ENCODE assay signal across 1 cellular context in the genomic region with DNA sequence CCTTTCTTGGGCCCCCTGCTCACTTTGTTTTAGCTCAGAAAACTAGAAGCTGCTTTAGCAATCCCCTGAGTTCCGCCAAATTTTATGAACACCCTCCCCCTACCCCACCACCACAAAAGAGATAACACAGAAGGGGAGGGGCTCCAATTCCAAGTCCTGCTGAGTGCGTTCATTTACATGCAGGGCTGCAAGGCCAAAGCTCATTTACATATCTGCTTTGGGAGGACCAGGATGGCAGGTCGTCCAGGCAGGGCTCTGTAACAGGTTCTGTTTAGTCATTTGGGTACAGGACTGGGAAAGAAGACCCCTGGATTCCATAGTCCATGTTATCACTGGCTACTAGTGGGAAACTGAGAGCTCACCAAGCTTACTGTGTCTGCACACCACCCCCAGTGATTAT.
TF ChIP-seq lines count a peak whose summit lies in the region.

No MANE protein-coding gene starts in this region.

TF ChIP-seq in GM23338, 12 proteins besides CTCF, POLR2A, EP300 and RAD21 (continued from another document):
- TF ChIP-seq, protein P1, sequence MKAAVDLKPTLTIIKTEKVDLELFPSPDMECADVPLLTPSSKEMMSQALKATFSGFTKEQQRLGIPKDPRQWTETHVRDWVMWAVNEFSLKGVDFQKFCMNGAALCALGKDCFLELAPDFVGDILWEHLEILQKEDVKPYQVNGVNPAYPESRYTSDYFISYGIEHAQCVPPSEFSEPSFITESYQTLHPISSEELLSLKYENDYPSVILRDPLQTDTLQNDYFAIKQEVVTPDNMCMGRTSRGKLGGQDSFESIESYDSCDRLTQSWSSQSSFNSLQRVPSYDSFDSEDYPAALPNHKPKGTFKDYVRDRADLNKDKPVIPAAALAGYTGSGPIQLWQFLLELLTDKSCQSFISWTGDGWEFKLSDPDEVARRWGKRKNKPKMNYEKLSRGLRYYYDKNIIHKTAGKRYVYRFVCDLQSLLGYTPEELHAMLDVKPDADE (IDR thresholded peaks at IDR 0.05) = no peak
- TF ChIP-seq CREB1 (CRISPR knock-in tag; IDR thresholded peaks at IDR 0.05; ENCODE audit: low read depth) (no peak), NANOG (IDR thresholded peaks at IDR 0.05; ENCODE audit: borderline replicate concordance) (no peak), EZH2phosphoT487 (IDR thresholded peaks at IDR 0.05; ENCODE audit: unreplicated experiment) (no peak), STAT1 (IDR thresholded peaks at IDR 0.05; ENCODE audit: unreplicated experiment) (no peak), ZNF114 (CRISPR knock-in tag; IDR thresholded peaks at IDR 0.05) (no peak), EZH2 (IDR thresholded peaks at IDR 0.05; ENCODE audit: low read depth, unreplicated experiment) (no peak), JUNB (IDR thresholded peaks at IDR 0.05; ENCODE audit: unreplicated experiment) (no peak)
- TF ChIP-seq, protein P2, sequence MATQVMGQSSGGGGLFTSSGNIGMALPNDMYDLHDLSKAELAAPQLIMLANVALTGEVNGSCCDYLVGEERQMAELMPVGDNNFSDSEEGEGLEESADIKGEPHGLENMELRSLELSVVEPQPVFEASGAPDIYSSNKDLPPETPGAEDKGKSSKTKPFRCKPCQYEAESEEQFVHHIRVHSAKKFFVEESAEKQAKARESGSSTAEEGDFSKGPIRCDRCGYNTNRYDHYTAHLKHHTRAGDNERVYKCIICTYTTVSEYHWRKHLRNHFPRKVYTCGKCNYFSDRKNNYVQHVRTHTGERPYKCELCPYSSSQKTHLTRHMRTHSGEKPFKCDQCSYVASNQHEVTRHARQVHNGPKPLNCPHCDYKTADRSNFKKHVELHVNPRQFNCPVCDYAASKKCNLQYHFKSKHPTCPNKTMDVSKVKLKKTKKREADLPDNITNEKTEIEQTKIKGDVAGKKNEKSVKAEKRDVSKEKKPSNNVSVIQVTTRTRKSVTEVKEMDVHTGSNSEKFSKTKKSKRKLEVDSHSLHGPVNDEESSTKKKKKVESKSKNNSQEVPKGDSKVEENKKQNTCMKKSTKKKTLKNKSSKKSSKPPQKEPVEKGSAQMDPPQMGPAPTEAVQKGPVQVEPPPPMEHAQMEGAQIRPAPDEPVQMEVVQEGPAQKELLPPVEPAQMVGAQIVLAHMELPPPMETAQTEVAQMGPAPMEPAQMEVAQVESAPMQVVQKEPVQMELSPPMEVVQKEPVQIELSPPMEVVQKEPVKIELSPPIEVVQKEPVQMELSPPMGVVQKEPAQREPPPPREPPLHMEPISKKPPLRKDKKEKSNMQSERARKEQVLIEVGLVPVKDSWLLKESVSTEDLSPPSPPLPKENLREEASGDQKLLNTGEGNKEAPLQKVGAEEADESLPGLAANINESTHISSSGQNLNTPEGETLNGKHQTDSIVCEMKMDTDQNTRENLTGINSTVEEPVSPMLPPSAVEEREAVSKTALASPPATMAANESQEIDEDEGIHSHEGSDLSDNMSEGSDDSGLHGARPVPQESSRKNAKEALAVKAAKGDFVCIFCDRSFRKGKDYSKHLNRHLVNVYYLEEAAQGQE (IDR thresholded peaks at IDR 0.05; ENCODE audit: unreplicated experiment) = no peak
- TF ChIP-seq, protein P3, sequence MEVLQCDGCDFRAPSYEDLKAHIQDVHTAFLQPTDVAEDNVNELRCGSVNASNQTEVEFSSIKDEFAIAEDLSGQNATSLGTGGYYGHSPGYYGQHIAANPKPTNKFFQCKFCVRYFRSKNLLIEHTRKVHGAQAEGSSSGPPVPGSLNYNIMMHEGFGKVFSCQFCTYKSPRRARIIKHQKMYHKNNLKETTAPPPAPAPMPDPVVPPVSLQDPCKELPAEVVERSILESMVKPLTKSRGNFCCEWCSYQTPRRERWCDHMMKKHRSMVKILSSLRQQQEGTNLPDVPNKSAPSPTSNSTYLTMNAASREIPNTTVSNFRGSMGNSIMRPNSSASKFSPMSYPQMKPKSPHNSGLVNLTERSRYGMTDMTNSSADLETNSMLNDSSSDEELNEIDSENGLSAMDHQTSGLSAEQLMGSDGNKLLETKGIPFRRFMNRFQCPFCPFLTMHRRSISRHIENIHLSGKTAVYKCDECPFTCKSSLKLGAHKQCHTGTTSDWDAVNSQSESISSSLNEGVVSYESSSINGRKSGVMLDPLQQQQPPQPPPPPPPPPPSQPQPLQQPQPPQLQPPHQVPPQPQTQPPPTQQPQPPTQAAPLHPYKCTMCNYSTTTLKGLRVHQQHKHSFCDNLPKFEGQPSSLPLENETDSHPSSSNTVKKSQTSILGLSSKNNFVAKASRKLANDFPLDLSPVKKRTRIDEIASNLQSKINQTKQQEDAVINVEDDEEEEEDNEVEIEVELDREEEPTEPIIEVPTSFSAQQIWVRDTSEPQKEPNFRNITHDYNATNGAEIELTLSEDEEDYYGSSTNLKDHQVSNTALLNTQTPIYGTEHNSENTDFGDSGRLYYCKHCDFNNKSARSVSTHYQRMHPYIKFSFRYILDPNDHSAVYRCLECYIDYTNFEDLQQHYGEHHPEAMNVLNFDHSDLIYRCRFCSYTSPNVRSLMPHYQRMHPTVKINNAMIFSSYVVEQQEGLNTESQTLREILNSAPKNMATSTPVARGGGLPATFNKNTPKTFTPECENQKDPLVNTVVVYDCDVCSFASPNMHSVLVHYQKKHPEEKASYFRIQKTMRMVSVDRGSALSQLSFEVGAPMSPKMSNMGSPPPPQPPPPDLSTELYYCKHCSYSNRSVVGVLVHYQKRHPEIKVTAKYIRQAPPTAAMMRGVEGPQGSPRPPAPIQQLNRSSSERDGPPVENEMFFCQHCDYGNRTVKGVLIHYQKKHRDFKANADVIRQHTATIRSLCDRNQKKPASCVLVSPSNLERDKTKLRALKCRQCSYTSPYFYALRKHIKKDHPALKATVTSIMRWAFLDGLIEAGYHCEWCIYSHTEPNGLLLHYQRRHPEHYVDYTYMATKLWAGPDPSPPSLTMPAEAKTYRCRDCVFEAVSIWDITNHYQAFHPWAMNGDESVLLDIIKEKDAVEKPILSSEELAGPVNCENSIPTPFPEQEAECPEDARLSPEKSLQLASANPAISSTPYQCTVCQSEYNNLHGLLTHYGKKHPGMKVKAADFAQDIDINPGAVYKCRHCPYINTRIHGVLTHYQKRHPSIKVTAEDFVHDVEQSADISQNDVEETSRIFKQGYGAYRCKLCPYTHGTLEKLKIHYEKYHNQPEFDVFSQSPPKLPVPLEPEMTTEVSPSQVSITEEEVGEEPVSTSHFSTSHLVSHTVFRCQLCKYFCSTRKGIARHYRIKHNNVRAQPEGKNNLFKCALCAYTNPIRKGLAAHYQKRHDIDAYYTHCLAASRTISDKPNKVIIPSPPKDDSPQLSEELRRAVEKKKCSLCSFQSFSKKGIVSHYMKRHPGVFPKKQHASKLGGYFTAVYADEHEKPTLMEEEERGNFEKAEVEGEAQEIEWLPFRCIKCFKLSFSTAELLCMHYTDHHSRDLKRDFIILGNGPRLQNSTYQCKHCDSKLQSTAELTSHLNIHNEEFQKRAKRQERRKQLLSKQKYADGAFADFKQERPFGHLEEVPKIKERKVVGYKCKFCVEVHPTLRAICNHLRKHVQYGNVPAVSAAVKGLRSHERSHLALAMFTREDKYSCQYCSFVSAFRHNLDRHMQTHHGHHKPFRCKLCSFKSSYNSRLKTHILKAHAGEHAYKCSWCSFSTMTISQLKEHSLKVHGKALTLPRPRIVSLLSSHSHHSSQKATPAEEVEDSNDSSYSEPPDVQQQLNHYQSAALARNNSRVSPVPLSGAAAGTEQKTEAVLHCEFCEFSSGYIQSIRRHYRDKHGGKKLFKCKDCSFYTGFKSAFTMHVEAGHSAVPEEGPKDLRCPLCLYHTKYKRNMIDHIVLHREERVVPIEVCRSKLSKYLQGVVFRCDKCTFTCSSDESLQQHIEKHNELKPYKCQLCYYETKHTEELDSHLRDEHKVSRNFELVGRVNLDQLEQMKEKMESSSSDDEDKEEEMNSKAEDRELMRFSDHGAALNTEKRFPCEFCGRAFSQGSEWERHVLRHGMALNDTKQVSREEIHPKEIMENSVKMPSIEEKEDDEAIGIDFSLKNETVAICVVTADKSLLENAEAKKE (CRISPR knock-in tag; IDR thresholded peaks at IDR 0.05) = no peak
